ENCODE assay signal across 2 cellular contexts in genomic region chr1:16525769-16526168, GRCh38. TPM values are rescaled to one million over a fixed set of nuclear protein-coding genes. Genes with fewer than 3 reads are reported as not detected.
"Had no signal": no experiment of that assay in that cellular context is flagged by ENCODE, and none has a peak within 500 bp of the region (broad histone marks: within the 10 kb centered on the region; RNA-seq: fewer than 3 reads in every experiment).

No MANE protein-coding gene starts in this region.

RNA-seq across cellular contexts. Expression of gene RNU1-1, which starts 11.7 kb away (rescaled TPM):
- total RNA-seq: LHCN-M2 had no signal
- polyA plus RNA-seq: SK-N-SH had no signal
